Comparison of ENCODE assay signal across 8 cellular contexts in genomic region chr12:12506541-12506940, GRCh38. TPM values are rescaled to one million over a fixed set of nuclear protein-coding genes. Genes with fewer than 3 reads are reported as not detected.
DNase-seq lines count a peak whose midpoint lies in the region; ATAC-seq and TF ChIP-seq lines count a peak whose summit lies in the region.

No MANE protein-coding gene starts in this region.

- no peak overlapping the region for H3K9ac ChIP-seq in SK-N-MC (ENCODE audit: insufficient read length)

- no peak for TF ChIP-seq POLR2A in prostate gland (IDR thresholded peaks at IDR 0.05)

- ATAC-seq in HG02571 (IDR thresholded peaks at IDR 0.05; ENCODE audit: unreplicated experiment) (no peak), GM19463 (IDR thresholded peaks at IDR 0.05; ENCODE audit: unreplicated experiment) (no peak), HG03139 (IDR thresholded peaks at IDR 0.05; ENCODE audit: unreplicated experiment) (no peak)

- H3K36me3 ChIP-seq in CD4-positive, alpha-beta memory T cell (ENCODE audit: insufficient read depth, low read length) = no peaks in the 10 kb centered on the region
- H3K36me3 ChIP-seq in SK-N-MC (ENCODE audit: insufficient read depth, low read length) (no peaks in the 10 kb centered on the region), prostate gland (no peaks in the 10 kb centered on the region)

- DNase-seq in CD4-positive, alpha-beta memory T cell = no peak
- DNase-seq in SK-N-MC (ENCODE audit: low read depth, low spot score) = no peak
- peak; percentile 51 for DNase-seq in fibroblast of the aortic adventitia (ENCODE audit: low read depth)
- no peak for DNase-seq in prostate gland (ENCODE audit: low spot score)
- DNase-seq in HCEC 1CT = no peak

- peaks cover 62% of the 10 kb centered on the region for H3K4me1 ChIP-seq in CD4-positive, alpha-beta memory T cell (ENCODE audit: insufficient read depth, low read length)
- peaks cover 13% of the 10 kb centered on the region for H3K4me1 ChIP-seq in prostate gland (replicated peaks)

- peaks cover 47 to 69% (median 55%) of the 10 kb centered on the region in 4 donors for H3K4me1 Mint-ChIP-seq in CD4-positive, alpha-beta memory T cell

- POLR2A ChIA-PET in CD4-positive, alpha-beta memory T cell (lab: Charles Lee; ENCODE audit: partially characterized antibody) = interaction anchor here (0.7 to 4.3 kb wide), 13 partner anchors 10 to 231 kb away, joined by 3 to 22 read pairs (median 3); partner anchors contain the start of gene DUSP16

- H3K27ac Mint-ChIP-seq in CD4-positive, alpha-beta memory T cell = peak overlapping the region; percentile 54 to 95 (median 90)

- TF ChIP-seq CTCF in fibroblast of the aortic adventitia (IDR thresholded peaks at IDR 0.05; ENCODE audit: insufficient read depth, low read length) (peak; percentile 16), prostate gland (IDR thresholded peaks at IDR 0.05) (no peak)

- H3K9me3 Mint-ChIP-seq in CD4-positive, alpha-beta memory T cell = peaks cover 0 to 2% (median 0%) of the 10 kb centered on the region in 8 donors

- no peaks in the 10 kb centered on the region for H3K27me3 Mint-ChIP-seq in CD4-positive, alpha-beta memory T cell

- peak overlapping the region in 7 of 8 donors; percentile 39 to 84 (median 73) for H3K4me3 Mint-ChIP-seq in CD4-positive, alpha-beta memory T cell

- no peak overlapping the region for H3K4me3 ChIP-seq in CD4-positive, alpha-beta memory T cell (ENCODE audit: low read length in 2 of 2)
- H3K4me3 ChIP-seq in SK-N-MC (no peak overlapping the region; the same call in 1 of the 2 replicates), fibroblast of the aortic adventitia (ENCODE audit: low read depth, low read length) (peak overlapping the region; percentile 54), prostate gland (no peak overlapping the region)

- no peaks in the 10 kb centered on the region for H3K27me3 ChIP-seq in CD4-positive, alpha-beta memory T cell (ENCODE audit: insufficient read depth, low read length)
- H3K27me3 ChIP-seq in prostate gland (replicated peaks; ENCODE audit: insufficient read depth) = no peaks in the 10 kb centered on the region

- 74% methylated on average over 3 of the region's 3 CpGs for WGBS in prostate gland

- peaks cover 18 to 25% of the 10 kb centered on the region in 2 donors for H3K36me3 Mint-ChIP-seq in CD4-positive, alpha-beta memory T cell

- intact Hi-C loops in CD4-positive, alpha-beta memory T cell (cut with micrococcal nuclease) = no loop called here
- intact Hi-C loops in prostate gland (cut with DNase I) = no loop called here

- no peaks in the 10 kb centered on the region for H3K9me3 ChIP-seq in CD4-positive, alpha-beta memory T cell (ENCODE audit: control insufficient read depth in 1 of 2, low read length in 2 of 2)
- H3K9me3 ChIP-seq in SK-N-MC (ENCODE audit: low read depth, low read length) (no peaks in the 10 kb centered on the region), prostate gland (no peaks in the 10 kb centered on the region)

- CTCF ChIA-PET in CD4-positive, alpha-beta memory T cell (lab: Charles Lee; ENCODE audit: partially characterized antibody) = interaction anchor here (0.6 to 5.3 kb wide), 5 partner anchors 10 to 160 kb away, joined by 3 to 74 read pairs (median 4); partner anchors contain the start of gene DUSP16

- peak overlapping the region; percentile 48 for H3K27ac ChIP-seq in CD4-positive, alpha-beta memory T cell (ENCODE audit: low read depth, low read length)
- H3K27ac ChIP-seq in SK-N-MC = peak overlapping the region; percentile 20; the same call in 1 of the 2 replicates
- H3K27ac ChIP-seq in prostate gland = peak overlapping the region; percentile 63 to 78

RNA-seq across cellular contexts. Expression of gene DUSP16, which starts 56.1 kb away (rescaled TPM):
- 100 to 1,000 TPM; 122 to 125 TPM for total RNA-seq in CD4-positive, alpha-beta memory T cell
- 10 to 100 TPM; 16.8 to 22.8 TPM for polyA plus RNA-seq in CD4-positive, alpha-beta memory T cell
- total RNA-seq in fibroblast of the aortic adventitia (ENCODE audit: low replicate concordance) (5.9 and 6.8 TPM in 2 replicates), prostate gland (10 to 100 TPM; 60.8 to 87.0 TPM)

Comparison
In these comparisons a context has a peak if more than half of its experiments do, and no peak if none do; other contexts are left out.
1. H3K27ac ChIP-seq: peak in every context shown above with its lines; median percentile 70 in prostate gland; 48 in CD4-positive, alpha-beta memory T cell; 20 in SK-N-MC.